Comparison of ENCODE assay signal across 23 cellular contexts in genomic region chr1:42369471-42369870, GRCh38. TPM values are rescaled to one million over a fixed set of nuclear protein-coding genes. Genes with fewer than 3 reads are reported as not detected.
A peak's percentile ranks its signal among the peaks of the same experiment; 100 is the strongest.
DNase-seq lines count a peak whose midpoint lies in the region; ATAC-seq and TF ChIP-seq lines count a peak whose summit lies in the region.
"Had no signal": no experiment of that assay in that cellular context is flagged by ENCODE, and none has a peak within 500 bp of the region (broad histone marks: within the 10 kb centered on the region; RNA-seq: fewer than 3 reads in every experiment).

No MANE protein-coding gene starts in this region.

- peaks cover 5% of the 10 kb centered on the region for H3K27me3 Mint-ChIP-seq in GM23338 (ENCODE audit: insufficient read depth, low read depth, poor library complexity)
- peaks cover 15% of the 10 kb centered on the region for H3K27me3 Mint-ChIP-seq in Calu3 (ENCODE audit: unreplicated experiment)

- no peaks in the 10 kb centered on the region for H3K4me1 ChIP-seq in GM23338 (ENCODE audit: insufficient read depth)
- H3K4me1 ChIP-seq: BE2C; BLaER1 treated with 17β-estradiol and CSF1 and Interleukin-3, amounts not matched to agents 10 nM and 100 nM had no signal

- no TSS peak for BruUV-seq in Calu3 (replicated peaks; lab: Mats Ljungman, UMichigan)

- no peaks in the 10 kb centered on the region for H3K79me2 ChIP-seq in GM23338 (replicated peaks; ENCODE audit: insufficient read depth)

- no peaks in the 10 kb centered on the region for H3K36me3 ChIP-seq in GM23338 (ENCODE audit: insufficient read depth)
- H3K36me3 ChIP-seq: BE2C; BLaER1 treated with 17β-estradiol and CSF1 and Interleukin-3, amounts not matched to agents 10 nM and 100 nM had no signal

- H3K27ac ChIP-seq in GM23338 (ENCODE audit: low read depth) = no peak overlapping the region
- H3K27ac ChIP-seq: A549; BLaER1 treated with 17β-estradiol and CSF1 and Interleukin-3, amounts not matched to agents 10 nM and 100 nM; GM23248 had no signal

- ATAC-seq in GM23338 = peak; percentile 44; the same call in 2 of the 3 replicates
- no peak for ATAC-seq in GM21381 (IDR thresholded peaks at IDR 0.05; ENCODE audit: unreplicated experiment)
- no peak for ATAC-seq in GM19467 (IDR thresholded peaks at IDR 0.05; ENCODE audit: unreplicated experiment)
- ATAC-seq: A549, GM12878 had no signal

- H3K4me3 ChIP-seq in GM23338 = no peak overlapping the region
- H3K4me3 ChIP-seq: A549; BLaER1 treated with 17β-estradiol and CSF1 and Interleukin-3, amounts not matched to agents 10 nM and 100 nM; GM12878; GM23248 had no signal

- no peaks in the 10 kb centered on the region for H4K20me1 ChIP-seq in GM23338 (replicated peaks; ENCODE audit: insufficient read depth)
- H4K20me1 ChIP-seq: BLaER1 treated with 17β-estradiol and CSF1 and Interleukin-3, amounts not matched to agents 10 nM and 100 nM had no signal

- H3K4me3 Mint-ChIP-seq in GM23338 (no peak overlapping the region), Calu3 (ENCODE audit: low read depth, unreplicated experiment) (no peak overlapping the region)
- H3K4me3 Mint-ChIP-seq: CD14-positive monocyte; CD4-positive, alpha-beta T cell; H9 had no signal

- H3K27me3 ChIP-seq in GM23338 (ENCODE audit: insufficient read depth) = no peaks in the 10 kb centered on the region
- H3K27me3 ChIP-seq: BE2C; BLaER1 treated with 17β-estradiol and CSF1 and Interleukin-3, amounts not matched to agents 10 nM and 100 nM had no signal

- H3K4me2 ChIP-seq in GM23338 = no peak overlapping the region
- H3K4me2 ChIP-seq: BLaER1 treated with 17β-estradiol and CSF1 and Interleukin-3, amounts not matched to agents 10 nM and 100 nM had no signal

- DNase-seq in GM23338 (ENCODE audit: low spot score) = peak; percentile 14
- peak; percentile 45 for DNase-seq in NCI-H69 (lab: John Stamatoyannopoulos, UW)
- DNase-seq in left kidney (ENCODE audit: low read depth, low spot score) = peak; percentile 6
- DNase-seq in renal cortical epithelial cell (ENCODE audit: low read depth) = peak; percentile 73
- DNase-seq in NCI-H128 (lab: John Stamatoyannopoulos, UW; ENCODE audit: unreplicated experiment) = no peak
- DNase-seq in Calu3 = no peak
- DNase-seq: 8988T; ACHN; AML-193; BE2C; CD4-positive, alpha-beta T cell; COR-L47; DMS153; DND-41; GDM1; GM23248; H9 had no signal

- H2AFZ ChIP-seq in GM23338 = 0 out of 2 replicates have a peak overlapping the region, but pooled peaks have one; percentile 59
- H2AFZ ChIP-seq: GM23248 had no signal

- TF ChIP-seq CTCF in GM23338 (conservative IDR thresholded peaks at IDR 0.05; ENCODE audit: low read depth in 2 of 2) (no peak), Calu3 (IDR thresholded peaks at IDR 0.05; ENCODE audit: unreplicated experiment) (no peak)

- no peaks in the 10 kb centered on the region for H3F3A ChIP-seq in GM23338 (replicated peaks; ENCODE audit: low read depth)

- no peak overlapping the region for H3K27ac Mint-ChIP-seq in GM23338
- no peak overlapping the region for H3K27ac Mint-ChIP-seq in Calu3 (ENCODE audit: unreplicated experiment)
- H3K27ac Mint-ChIP-seq: CD14-positive monocyte; CD4-positive, alpha-beta T cell; H9 had no signal

- H3K36me3 Mint-ChIP-seq in GM23338 (ENCODE audit: low read depth) (no peaks in the 10 kb centered on the region), Calu3 (ENCODE audit: insufficient read depth, unreplicated experiment) (no peaks in the 10 kb centered on the region)
- H3K36me3 Mint-ChIP-seq: CD14-positive monocyte had no signal

- peaks cover 4% of the 10 kb centered on the region; the same call in 2 of the 3 replicates for H3K4me1 Mint-ChIP-seq in GM23338
- peaks cover 34% of the 10 kb centered on the region for H3K4me1 Mint-ChIP-seq in Calu3 (ENCODE audit: low read depth, unreplicated experiment)
- H3K4me1 Mint-ChIP-seq: CD14-positive monocyte had no signal

- no peaks in the 10 kb centered on the region for H3K9me2 ChIP-seq in GM23338 (ENCODE audit: insufficient read depth)

- CTCF ChIA-PET in Calu3 (lab: Charles Lee) = no interaction called here

- H3K9me3 Mint-ChIP-seq in GM23338 (no peaks in the 10 kb centered on the region), Calu3 (ENCODE audit: low read depth, unreplicated experiment) (no peaks in the 10 kb centered on the region)
- H3K9me3 Mint-ChIP-seq: CD14-positive monocyte; CD4-positive, alpha-beta T cell; H9 had no signal

- intact Hi-C loops in Calu3 (cut with micrococcal nuclease; ENCODE audit: unreplicated experiment) = loop anchor here (10.0 kb wide), 1 partner anchor 65 kb away; no protein-coding TSS in a partner anchor

TF ChIP-seq in GM23338, 12 proteins besides CTCF, POLR2A, EP300 and RAD21 (continues in another document):
- TF ChIP-seq REST (IDR thresholded peaks at IDR 0.05; ENCODE audit: unreplicated experiment) = no peak
- TF ChIP-seq JUNB (IDR thresholded peaks at IDR 0.05; ENCODE audit: unreplicated experiment) = no peak
- no peak for TF ChIP-seq EZH2phosphoT487 (IDR thresholded peaks at IDR 0.05; ENCODE audit: unreplicated experiment)

RNA-seq across cellular contexts. Expression of gene RIMKLA, which starts 11.1 kb away (rescaled TPM):
- total RNA-seq in GM23338 (2014; rRNA removed; shearing (Covaris generic)) = 5.5 and 6.6 TPM in 2 replicates
- polyA plus RNA-seq in GM23338 (2016; fragmentation: Nextera tagmentation; extraction: Ambion mirVana) = 2.4 and 4.1 TPM in 2 replicates
- total RNA-seq in renal cortical epithelial cell (0.87 and 1.0 TPM in 2 replicates), Calu3 (2022) (0.95 and 1.3 TPM in 2 replicates)
- polyA plus RNA-seq: CD14-positive monocyte had no signal

RNA-seq across cellular contexts. Expression of gene FOXJ3, which starts 34.4 kb away (rescaled TPM):
- 53.3 and 66.3 TPM in 2 replicates for total RNA-seq in GM23338 (2014; rRNA removed; shearing (Covaris generic))
- 31.9 and 36.6 TPM in 2 replicates for polyA plus RNA-seq in GM23338 (2016; fragmentation: Nextera tagmentation; extraction: Ambion mirVana)
- total RNA-seq in renal cortical epithelial cell = 9.9 and 36.7 TPM in 2 replicates
- total RNA-seq in Calu3 (2022) = 51.4 and 52.4 TPM in 2 replicates

Comparison
In these comparisons a context has a peak if more than half of its experiments do, and no peak if none do; other contexts are left out.
1. DNase-seq: peak in GM23338 (single experiment), NCI-H69 (single experiment), left kidney (single experiment) and renal cortical epithelial cell (single experiment); none in NCI-H128 (single experiment) and Calu3 (single experiment).